8 cellular contexts compared by ENCODE assay signal in genomic region chr17:38703742-38704644, GRCh38. TPM values are rescaled to one million over a fixed set of nuclear protein-coding genes. Genes with fewer than 3 reads are reported as not detected.
DNase-seq lines count a peak whose midpoint lies in the region; ATAC-seq and TF ChIP-seq lines count a peak whose summit lies in the region.

No MANE protein-coding gene starts in this region.

- H3K4me3 ChIP-seq in IMR-90 (ENCODE audit: insufficient read depth, low read depth, low read length): peak overlapping the region; percentile 68
- peak overlapping the region; percentile 79 for H3K4me3 ChIP-seq in fibroblast of the aortic adventitia (ENCODE audit: low read depth, low read length)

- H3K4me1 Mint-ChIP-seq in activated T-helper 17 cell treated with anti-CD3 and anti-CD28 coated beads, Interleukin-2, amount 50 U/mL, for 72 hours: peaks cover 34% of the 10 kb centered on the region
- peaks cover 58% of the 10 kb centered on the region for H3K4me1 Mint-ChIP-seq in neural crest cell

- peak overlapping the region; percentile 93 for H3K4ac ChIP-seq in IMR-90 (ENCODE audit: low read depth, low read length)

- no peak for TF ChIP-seq POLR2A in IMR-90 (IDR thresholded peaks at IDR 0.05; ENCODE audit: low read depth, low read length)

- no peaks in the 10 kb centered on the region for H3K27me3 Mint-ChIP-seq in activated T-helper 17 cell treated with anti-CD3 and anti-CD28 coated beads, Interleukin-2, amount 50 U/mL, for 72 hours
- H3K27me3 Mint-ChIP-seq in neural crest cell (ENCODE audit: low read depth): peaks cover 55% of the 10 kb centered on the region

- peak overlapping the region; percentile 54; the same call in 1 of the 2 replicates for H3K56ac ChIP-seq in IMR-90 (ENCODE audit: extremely low read depth, insufficient read depth, low read length)

- no peak for TF ChIP-seq RAD21 in IMR-90 (IDR thresholded peaks at IDR 0.05; ENCODE audit: low read length)

- peaks cover 17% of the 10 kb centered on the region for H3K4me1 ChIP-seq in IMR-90 (ENCODE audit: control insufficient read depth, insufficient read depth, low read length)

- peak overlapping the region; percentile 96 for H3K4me3 Mint-ChIP-seq in activated T-helper 17 cell treated with anti-CD3 and anti-CD28 coated beads, Interleukin-2, amount 50 U/mL, for 72 hours
- peak overlapping the region; percentile 94 for H3K4me3 Mint-ChIP-seq in neural crest cell

- peak overlapping the region; percentile 47 for H2BK120ac ChIP-seq in IMR-90 (ENCODE audit: low read depth, low read length)

- DNase-seq in DMS79 (lab: John Stamatoyannopoulos, UW) (peak; percentile 71), IMR-90 (no peak), OCI-M1 (lab: John Stamatoyannopoulos, UW) (peak; percentile 82), fibroblast of the aortic adventitia (ENCODE audit: low read depth) (no peak), neural crest cell (ENCODE audit: low read depth, low spot score) (peak; percentile 72), A172 (ENCODE audit: low spot score) (no peak)

- peak overlapping the region; percentile 16; the same call in 1 of the 2 replicates for H3K18ac ChIP-seq in IMR-90 (ENCODE audit: low read depth, low read length)

- in situ Hi-C loops in IMR-90 (cut with MboI; ENCODE audit: low sequenced_read_pairs): no loop called here

- dilution Hi-C loops in IMR-90 (cut with HindIII; ENCODE audit: low sequenced_read_pairs, unreplicated experiment): no loop called here

- no peaks in the 10 kb centered on the region for H3K9me3 Mint-ChIP-seq in activated T-helper 17 cell treated with anti-CD3 and anti-CD28 coated beads, Interleukin-2, amount 50 U/mL, for 72 hours
- H3K9me3 Mint-ChIP-seq in neural crest cell: no peaks in the 10 kb centered on the region

- BruUV-seq in IMR-90 (replicated peaks; lab: Mats Ljungman, UMichigan): no TSS peak

- H2BK15ac ChIP-seq in IMR-90 (ENCODE audit: low read depth, low read length): 0 out of 3 replicates have a peak overlapping the region, but pooled peaks have one; percentile 60

- H2BK5ac ChIP-seq in IMR-90 (ENCODE audit: low read depth, low read length, poor library complexity, severe bottlenecking): no peak overlapping the region

- peak overlapping the region; percentile 99 for H3K23ac ChIP-seq in IMR-90 (ENCODE audit: low read depth, low read length)

- peak overlapping the region; percentile 93 to 99 for H4K8ac ChIP-seq in IMR-90 (ENCODE audit: low read depth in 2 of 2, low read length in 2 of 2)

- peak overlapping the region; percentile 87 for H2AFZ ChIP-seq in IMR-90 (replicated peaks; ENCODE audit: low read length, poor library complexity)

- H3K36me3 Mint-ChIP-seq in activated T-helper 17 cell treated with anti-CD3 and anti-CD28 coated beads, Interleukin-2, amount 50 U/mL, for 72 hours (ENCODE audit: low read depth): peaks cover 76% of the 10 kb centered on the region
- peaks cover 3% of the 10 kb centered on the region for H3K36me3 Mint-ChIP-seq in neural crest cell (ENCODE audit: low read depth)

- CTCF ChIA-PET in IMR-90 (lab: Yijun Ruan, JAX): no interaction called here

- peak overlapping the region; percentile 62 for H4K5ac ChIP-seq in IMR-90 (ENCODE audit: low read depth, low read length)

- H3K14ac ChIP-seq in IMR-90 (replicated peaks; ENCODE audit: low read depth, low read length): peak overlapping the region; percentile 78

- H3K9ac ChIP-seq in IMR-90 (ENCODE audit: low read depth, low read length): peak overlapping the region; percentile 83

- H2BK20ac ChIP-seq in IMR-90 (ENCODE audit: low read depth, low read length): no peak overlapping the region

- peak overlapping the region; percentile 57 for H2AK5ac ChIP-seq in IMR-90 (ENCODE audit: low read depth, low read length)

- TF ChIP-seq CTCF in IMR-90 (conservative IDR thresholded peaks at IDR 0.05; ENCODE audit: low read depth, low read length): no peak
- TF ChIP-seq CTCF in fibroblast of the aortic adventitia (IDR thresholded peaks at IDR 0.05; ENCODE audit: insufficient read depth, low read length): no peak
- no peak for TF ChIP-seq CTCF in neural crest cell (conservative IDR thresholded peaks at IDR 0.05)

- WGBS in IMR-90 (ENCODE audit: extremely low coverage in 2 of 2, insufficient read length in 1 of 2), 2 experiments: 0% methylated on average over 1 of the region's 52 CpGs; no CpG with 5 or more reads in 1 of the 2 experiments

- intact Hi-C loops in IMR-90 (cut with micrococcal nuclease): no loop called here

- H3K27ac ChIP-seq in IMR-90 (ENCODE audit: insufficient read depth, low read length) (peak overlapping the region; percentile 93), temporal lobe (ENCODE audit: low read depth, low read length) (peak overlapping the region; percentile 80)

- H4K20me1 ChIP-seq in IMR-90 (ENCODE audit: insufficient read depth, low read length): peaks cover 23% of the 10 kb centered on the region; the same call in 1 of the 2 replicates

- peaks cover 8% of the 10 kb centered on the region; the same call in 1 of the 2 replicates for H3K36me3 ChIP-seq in IMR-90 (ENCODE audit: control insufficient read depth, insufficient read depth, low read length)

- peak overlapping the region; percentile 97 for H3K27ac Mint-ChIP-seq in activated T-helper 17 cell treated with anti-CD3 and anti-CD28 coated beads, Interleukin-2, amount 50 U/mL, for 72 hours
- peak overlapping the region; percentile 91 for H3K27ac Mint-ChIP-seq in neural crest cell (ENCODE audit: unreplicated experiment)

- H3K4me2 ChIP-seq in IMR-90 (ENCODE audit: low read depth, low read length): peak overlapping the region; percentile 77

- H3K9me3 ChIP-seq in IMR-90 (ENCODE audit: control insufficient read depth, insufficient read depth, low read length): no peaks in the 10 kb centered on the region

- H3K27me3 ChIP-seq in IMR-90 (ENCODE audit: control insufficient read depth, insufficient read depth, low read length): no peaks in the 10 kb centered on the region

- H3K79me1 ChIP-seq in IMR-90 (ENCODE audit: low read depth in 1 of 2, low read length in 2 of 2): peaks cover 18 to 57% of the 10 kb centered on the region in 2 experiments; a peak in 3 of 4 replicates

- ATAC-seq in IMR-90 (ENCODE audit: low read depth): no peak
- peak; percentile 8 for ATAC-seq in activated T-helper 17 cell treated with anti-CD3 and anti-CD28 coated beads, Interleukin-2, amount 50 U/mL, for 72 hours (replicated peaks)

- POLR2A ChIA-PET in IMR-90 (lab: Charles Lee; ENCODE audit: unreplicated experiment): interaction anchor here (0.5 kb wide), 1 partner anchor 26 kb away, joined by 3 read pairs; no protein-coding TSS in a partner anchor

- peak overlapping the region; percentile 74 for H4K91ac ChIP-seq in IMR-90 (ENCODE audit: insufficient read depth, low read depth, low read length)

- H3K9me1 ChIP-seq in IMR-90 (ENCODE audit: insufficient read depth, low read length): peaks cover 16% of the 10 kb centered on the region

- peak overlapping the region; percentile 75 for H2AK9ac ChIP-seq in IMR-90 (replicated peaks; ENCODE audit: low read depth, low read length, poor library complexity)

RNA-seq across cellular contexts. Expression of gene MLLT6, which starts 1.1 kb away (rescaled TPM):
- 7.2 and 7.5 TPM in 2 replicates for total RNA-seq in IMR-90 (2012; rRNA removed)
- polyA plus RNA-seq in IMR-90 (2012; rRNA removed): 21.2 and 22.7 TPM in 2 replicates
- 6.7 and 12.1 TPM in 2 replicates for polyA plus RNA-seq in IMR-90 (2012; cell fraction: cytosol; rRNA removed)
- polyA plus RNA-seq in IMR-90 (2012; cell fraction: nucleus; rRNA removed; ENCODE audit: low replicate concordance): 94.6 and 103 TPM in 2 replicates
- 100 to 1,000 TPM; 232 to 395 TPM for total RNA-seq in activated T-helper 17 cell treated with anti-CD3 and anti-CD28 coated beads, Interleukin-2, amount 50 U/mL, for 72 hours
- total RNA-seq in fibroblast of the aortic adventitia (ENCODE audit: low replicate concordance): 19.1 and 38.7 TPM in 2 replicates
- total RNA-seq in neural crest cell: 79.6 and 85.1 TPM in 2 replicates
- total RNA-seq in temporal lobe: 20.4 TPM
- 17.4 and 21.4 TPM in 2 replicates for total RNA-seq in A172 (2014; rRNA removed; shearing (Covaris generic))

RNA-seq across cellular contexts. Expression of gene CISD3, which starts 26.1 kb away (rescaled TPM):
- total RNA-seq in IMR-90 (2012; rRNA removed): 1.3 and 1.4 TPM in 2 replicates
- 14.1 and 20.3 TPM in 2 replicates for polyA plus RNA-seq in IMR-90 (2012; rRNA removed)
- 5.4 and 10.6 TPM in 2 replicates for polyA plus RNA-seq in IMR-90 (2012; cell fraction: cytosol; rRNA removed)
- 2.6 and 4.6 TPM in 2 replicates for polyA plus RNA-seq in IMR-90 (2012; cell fraction: nucleus; rRNA removed; ENCODE audit: low replicate concordance)
- total RNA-seq in activated T-helper 17 cell treated with anti-CD3 and anti-CD28 coated beads, Interleukin-2, amount 50 U/mL, for 72 hours: 10 to 100 TPM; 36.1 to 57.3 TPM
- total RNA-seq in fibroblast of the aortic adventitia (ENCODE audit: low replicate concordance): 3.4 and 6.5 TPM in 2 replicates
- total RNA-seq in neural crest cell: 9.0 and 11.0 TPM in 2 replicates
- total RNA-seq in temporal lobe: 0.98 TPM
- 7.5 and 12.4 TPM in 2 replicates for total RNA-seq in A172 (2014; rRNA removed; shearing (Covaris generic))

RNA-seq across cellular contexts. Expression of gene EPOP, which starts 29.2 kb away (rescaled TPM):
- 0.28 and 0.36 TPM in 2 replicates for total RNA-seq in IMR-90 (2012; rRNA removed)
- polyA plus RNA-seq in IMR-90 (2012; rRNA removed): 0.80 and 0.82 TPM in 2 replicates
- 0.77 and 0.79 TPM in 2 replicates for polyA plus RNA-seq in IMR-90 (2012; cell fraction: cytosol; rRNA removed)
- 0.49 and 0.57 TPM in 2 replicates for polyA plus RNA-seq in IMR-90 (2012; cell fraction: nucleus; rRNA removed; ENCODE audit: low replicate concordance)
- total RNA-seq in activated T-helper 17 cell treated with anti-CD3 and anti-CD28 coated beads, Interleukin-2, amount 50 U/mL, for 72 hours: 10 to 100 TPM; 29.6 to 39.1 TPM
- total RNA-seq in fibroblast of the aortic adventitia (ENCODE audit: low replicate concordance): 0.99 and 5.0 TPM in 2 replicates
- total RNA-seq in neural crest cell: 13.0 and 13.8 TPM in 2 replicates
- total RNA-seq in temporal lobe: 0.49 TPM
- 3.0 and 3.7 TPM in 2 replicates for total RNA-seq in A172 (2014; rRNA removed; shearing (Covaris generic))

RNA-seq across cellular contexts. Expression of gene PCGF2, which starts 44.1 kb away (rescaled TPM):
- total RNA-seq in IMR-90 (2012; rRNA removed) (1.1 and 1.4 TPM in 2 replicates), fibroblast of the aortic adventitia (ENCODE audit: low replicate concordance) (2.9 and 4.8 TPM in 2 replicates), neural crest cell (108 and 116 TPM in 2 replicates), temporal lobe (11.8 TPM)
- polyA plus RNA-seq in IMR-90 (2012; rRNA removed): 18.2 and 27.8 TPM in 2 replicates
- 17.3 and 39.2 TPM in 2 replicates for polyA plus RNA-seq in IMR-90 (2012; cell fraction: cytosol; rRNA removed)
- polyA plus RNA-seq in IMR-90 (2012; cell fraction: nucleus; rRNA removed; ENCODE audit: low replicate concordance): 30.3 and 77.5 TPM in 2 replicates
- total RNA-seq in activated T-helper 17 cell treated with anti-CD3 and anti-CD28 coated beads, Interleukin-2, amount 50 U/mL, for 72 hours: 1 to 10 TPM; 1.6 to 4.3 TPM
- total RNA-seq in A172 (2014; rRNA removed; shearing (Covaris generic)): 8.2 and 9.9 TPM in 2 replicates

RNA-seq across cellular contexts. Expression of gene PSMB3, which starts 48.5 kb away (rescaled TPM):
- 510 and 828 TPM in 2 replicates for total RNA-seq in IMR-90 (2012; rRNA removed)
- 480 and 525 TPM in 2 replicates for polyA plus RNA-seq in IMR-90 (2012; rRNA removed)
- polyA plus RNA-seq in IMR-90 (2012; cell fraction: cytosol; rRNA removed): 600 and 763 TPM in 2 replicates
- 201 and 228 TPM in 2 replicates for polyA plus RNA-seq in IMR-90 (2012; cell fraction: nucleus; rRNA removed; ENCODE audit: low replicate concordance)
- 100 to 1,000 TPM; 235 to 375 TPM for total RNA-seq in activated T-helper 17 cell treated with anti-CD3 and anti-CD28 coated beads, Interleukin-2, amount 50 U/mL, for 72 hours
- total RNA-seq in fibroblast of the aortic adventitia (ENCODE audit: low replicate concordance): 78.7 and 293 TPM in 2 replicates
- 193 and 203 TPM in 2 replicates for total RNA-seq in neural crest cell
- total RNA-seq in temporal lobe: 74.7 TPM
- total RNA-seq in A172 (2014; rRNA removed; shearing (Covaris generic)): 484 and 521 TPM in 2 replicates

Comparison
In these comparisons a context has a peak if more than half of its experiments do, and no peak if none do; other contexts are left out.
1. DNase-seq: peak in DMS79 (single experiment), OCI-M1 (single experiment) and neural crest cell (single experiment); none in IMR-90 (single experiment), fibroblast of the aortic adventitia (single experiment) and A172 (single experiment).